In genomic region chr9:75089369-75089766, GRCh38 we compare ENCODE assay signal across 8 cellular contexts. TPM values are rescaled to one million over a fixed set of nuclear protein-coding genes. Genes with fewer than 3 reads are reported as not detected.
DNase-seq lines count a peak whose midpoint lies in the region; ATAC-seq and TF ChIP-seq lines count a peak whose summit lies in the region.

No MANE protein-coding gene starts in this region.

- CTCF ChIA-PET in CD8-positive, alpha-beta T cell (lab: Charles Lee), result interaction anchor here (0.9 to 1.3 kb wide), 5 partner anchors 12 to 316 kb away, joined by 3 to 4 read pairs (median 3); partner anchors contain the start of gene C9orf40
- CTCF ChIA-PET in PC-9 (lab: Charles Lee), result no interaction called here

- no peak for ATAC-seq in CD8-positive, alpha-beta T cell
- no peak for ATAC-seq in HG03280 (IDR thresholded peaks at IDR 0.05; ENCODE audit: unreplicated experiment)

- no peaks in the 10 kb centered on the region for H3K36me3 ChIP-seq in CD8-positive, alpha-beta T cell (ENCODE audit: insufficient read depth, low read length)
- H3K36me3 ChIP-seq in PC-9 (ENCODE audit: low read depth), result no peaks in the 10 kb centered on the region

- H3K4me1 ChIP-seq in CD8-positive, alpha-beta T cell (ENCODE audit: insufficient read depth, low read length), result peaks cover 60% of the 10 kb centered on the region
- H3K4me1 ChIP-seq in PC-9 (replicated peaks; ENCODE audit: insufficient read depth), result peaks cover 23% of the 10 kb centered on the region

- POLR2A ChIA-PET in CD8-positive, alpha-beta T cell (lab: Charles Lee), result interaction anchor here (1.5 to 4.8 kb wide), 3 partner anchors 59 to 83 kb away, joined by 3 to 69 read pairs (median 18); partner anchors contain the start of gene CARNMT1
- POLR2A ChIA-PET in PC-9 (lab: Charles Lee; ENCODE audit: unreplicated experiment), result interaction anchor here (1.0 kb wide), 1 partner anchor 1430 kb away, joined by 4 read pairs; no protein-coding TSS in a partner anchor

- peak overlapping the region; percentile 81 for H3K27ac ChIP-seq in CD8-positive, alpha-beta T cell (ENCODE audit: low read depth, low read length)
- peak overlapping the region; percentile 66; the same call in 1 of the 2 replicates for H3K27ac ChIP-seq in PC-9

- peak overlapping the region; percentile 82 for H2AFZ ChIP-seq in PC-9

- peaks cover 13% of the 10 kb centered on the region for H3K36me3 Mint-ChIP-seq in CD8-positive, alpha-beta T cell
- no peaks in the 10 kb centered on the region for H3K36me3 Mint-ChIP-seq in osteocyte (ENCODE audit: unreplicated experiment)

- intact Hi-C loops in CD8-positive, alpha-beta T cell (cut with DNase I, micrococcal nuclease), result loop anchor here (2.0 to 10.0 kb wide), 7 partner anchors 13 to 1957 kb away; partner anchors contain the start of genes ANXA1 (in 1 of the 2), PCSK5 (in 1 of the 2) and RFK (in 1 of the 2)
- intact Hi-C loops in PC-9 (cut with micrococcal nuclease; ENCODE audit: unreplicated experiment), result loop anchor here (2.0 to 10.0 kb wide), 6 partner anchors 21 to 1225 kb away; partner anchors contain the start of gene C9orf40

- H3K27me3 ChIP-seq in CD8-positive, alpha-beta T cell (ENCODE audit: insufficient read depth, low read length), result no peaks in the 10 kb centered on the region
- no peaks in the 10 kb centered on the region for H3K27me3 ChIP-seq in PC-9 (ENCODE audit: insufficient read depth, low read depth)

- peaks cover 74% of the 10 kb centered on the region for H3K4me1 Mint-ChIP-seq in CD8-positive, alpha-beta T cell (ENCODE audit: low read depth)
- H3K4me1 Mint-ChIP-seq in osteocyte (ENCODE audit: unreplicated experiment), result peaks cover 32% of the 10 kb centered on the region

- H3K4me2 ChIP-seq in PC-9, result peak overlapping the region; percentile 97

- no peaks in the 10 kb centered on the region for H3K27me3 Mint-ChIP-seq in CD8-positive, alpha-beta T cell (ENCODE audit: low read depth)
- H3K27me3 Mint-ChIP-seq in osteocyte (ENCODE audit: unreplicated experiment), result no peaks in the 10 kb centered on the region

- no peaks in the 10 kb centered on the region for H3K9me3 Mint-ChIP-seq in CD8-positive, alpha-beta T cell
- H3K9me3 Mint-ChIP-seq in osteocyte (ENCODE audit: unreplicated experiment), result no peaks in the 10 kb centered on the region

- H3K79me2 ChIP-seq in PC-9 (ENCODE audit: low read depth), result peaks cover 59% of the 10 kb centered on the region

- H4K20me1 ChIP-seq in PC-9 (ENCODE audit: insufficient read depth), result 0 out of 2 replicates have a peak, but pooled peaks cover 4% of the 10 kb centered on the region

- no peaks in the 10 kb centered on the region for H3K9me3 ChIP-seq in CD8-positive, alpha-beta T cell (ENCODE audit: low read length)
- H3K9me3 ChIP-seq in PC-9 (ENCODE audit: insufficient read depth, low read depth), result no peaks in the 10 kb centered on the region

- peak overlapping the region; percentile 69 for H3K4me3 ChIP-seq in CD8-positive, alpha-beta T cell (ENCODE audit: low read depth, low read length)
- H3K4me3 ChIP-seq in PC-9 (peak overlapping the region; percentile 78), epithelial cell of esophagus (ENCODE audit: low read length) (peak overlapping the region; percentile 85)

- H3K9me2 ChIP-seq in PC-9 (ENCODE audit: insufficient read depth), result no peaks in the 10 kb centered on the region

- no TSS peak for BruUV-seq in PC-9 (replicated peaks; lab: Mats Ljungman, UMichigan)

- no peak for DNase-seq in CD8-positive, alpha-beta T cell
- DNase-seq in PC-9, result no peak
- no peak for DNase-seq in epithelial cell of esophagus (ENCODE audit: low read depth)
- no peak for DNase-seq in osteocyte (ENCODE audit: extremely low spot score, unreplicated experiment)
- DNase-seq in Ammon's horn (ENCODE audit: low spot score), result no peak
- DNase-seq in NCI-H1694 (lab: John Stamatoyannopoulos, UW), result no peak
- no peak for DNase-seq in GDM1 (lab: John Stamatoyannopoulos, UW)

- H3F3A ChIP-seq in PC-9 (ENCODE audit: insufficient read depth, low read depth), result peaks cover 25% of the 10 kb centered on the region

- H3K4me3 Mint-ChIP-seq in CD8-positive, alpha-beta T cell, result peak overlapping the region; percentile 98
- peak overlapping the region; percentile 99 for H3K4me3 Mint-ChIP-seq in osteocyte (ENCODE audit: unreplicated experiment)

- TF ChIP-seq CTCF in CD8-positive, alpha-beta T cell (IDR thresholded peaks at IDR 0.05), result no peak
- TF ChIP-seq CTCF in PC-9 (conservative IDR thresholded peaks at IDR 0.05), result no peak
- TF ChIP-seq CTCF in epithelial cell of esophagus (IDR thresholded peaks at IDR 0.05; ENCODE audit: insufficient read depth, low read depth, low read length, missing control alignments), result no peak
- TF ChIP-seq CTCF in osteocyte (IDR thresholded peaks at IDR 0.05), result no peak

- peak overlapping the region; percentile 94 for H3K27ac Mint-ChIP-seq in CD8-positive, alpha-beta T cell
- peak overlapping the region; percentile 95 for H3K27ac Mint-ChIP-seq in osteocyte (ENCODE audit: unreplicated experiment)

RNA-seq across cellular contexts. Expression of gene OSTF1, which starts 1.1 kb away (rescaled TPM):
- 10 to 100 TPM; 29.1 to 30.3 TPM for total RNA-seq in CD8-positive, alpha-beta T cell
- total RNA-seq in PC-9 (2021) (42.0 and 58.4 TPM in 2 replicates), osteocyte (21.4 and 21.8 TPM in 2 replicates)

RNA-seq across cellular contexts. Expression of gene NMRK1, which starts 1.4 kb away (rescaled TPM):
- total RNA-seq in CD8-positive, alpha-beta T cell, result 10 to 100 TPM; 35.8 to 37.2 TPM
- total RNA-seq in PC-9 (2021), result 35.4 and 36.2 TPM in 2 replicates
- 11.4 and 11.9 TPM in 2 replicates for total RNA-seq in osteocyte
